Comparison of ENCODE assay signal across 1 cellular context in the genomic region with DNA sequence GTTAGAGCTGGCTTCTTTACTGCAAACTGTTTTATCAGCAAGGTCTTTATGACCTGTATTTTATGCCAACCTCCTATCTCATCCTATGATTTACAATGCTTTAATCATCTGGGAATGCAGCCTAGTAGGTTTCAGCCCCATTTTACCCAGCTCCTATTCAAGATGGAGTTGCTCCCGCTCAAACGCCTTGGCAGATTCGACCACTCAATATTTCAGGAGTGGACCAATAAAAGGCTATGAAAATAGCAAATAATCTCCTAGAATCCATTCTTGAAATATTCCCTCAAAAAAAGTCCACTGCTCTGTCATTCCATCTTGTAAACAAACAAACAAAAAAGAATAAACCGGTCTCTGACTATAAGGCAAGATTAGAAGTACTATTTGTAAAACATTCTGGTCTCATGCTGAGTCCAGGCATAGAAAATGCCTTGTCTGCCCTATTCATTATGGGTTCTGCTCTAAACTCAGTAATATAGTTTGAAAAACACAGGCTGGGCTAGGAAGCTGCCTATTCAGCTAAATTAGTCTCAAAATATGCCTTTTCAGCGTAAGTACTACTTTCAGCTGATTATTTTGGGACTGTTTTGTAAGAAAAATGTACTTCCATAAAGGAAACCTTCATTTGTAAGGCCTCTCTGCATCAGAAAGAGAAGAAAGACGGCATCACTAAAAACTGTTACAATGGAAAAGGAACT.
A peak's percentile ranks its signal among the peaks of the same experiment; 100 is the strongest.
TF ChIP-seq lines count a peak whose summit lies in the region.

No MANE protein-coding gene starts in this region.

TF ChIP-seq in K562, 482 proteins besides CTCF, POLR2A, EP300 and RAD21 (continued from another document and continues in another):
- no peak for TF ChIP-seq ZNF274 (IDR thresholded peaks at IDR 0.05; ENCODE audit: borderline replicate concordance, low read depth, low read length)
- TF ChIP-seq, protein P1, sequence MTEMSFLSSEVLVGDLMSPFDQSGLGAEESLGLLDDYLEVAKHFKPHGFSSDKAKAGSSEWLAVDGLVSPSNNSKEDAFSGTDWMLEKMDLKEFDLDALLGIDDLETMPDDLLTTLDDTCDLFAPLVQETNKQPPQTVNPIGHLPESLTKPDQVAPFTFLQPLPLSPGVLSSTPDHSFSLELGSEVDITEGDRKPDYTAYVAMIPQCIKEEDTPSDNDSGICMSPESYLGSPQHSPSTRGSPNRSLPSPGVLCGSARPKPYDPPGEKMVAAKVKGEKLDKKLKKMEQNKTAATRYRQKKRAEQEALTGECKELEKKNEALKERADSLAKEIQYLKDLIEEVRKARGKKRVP (CRISPR knock-in tag; IDR thresholded peaks at IDR 0.05) = no peak
- TF ChIP-seq PTTG1 (tag; IDR thresholded peaks at IDR 0.05; ENCODE audit: low read depth) = peak; percentile 22; the same call in 1 of the 2 replicates
- TF ChIP-seq ZNF316 (IDR thresholded peaks at IDR 0.05) = peak; percentile 49; the same call in 1 of the 2 replicates
- TF ChIP-seq CCNT2 (IDR thresholded peaks at IDR 0.05; ENCODE audit: borderline replicate concordance, extremely low read depth, insufficient read length, low read depth, low read length) = no peak
- no peak for TF ChIP-seq E2F1 (CRISPR knock-in tag; IDR thresholded peaks at IDR 0.05)
- TF ChIP-seq CBFA2T3 (IDR thresholded peaks at IDR 0.05) = no peak
- no peak for TF ChIP-seq TFAP4 (CRISPR knock-in tag; IDR thresholded peaks at IDR 0.05; ENCODE audit: borderline replicate concordance)
- TF ChIP-seq, protein P2, sequence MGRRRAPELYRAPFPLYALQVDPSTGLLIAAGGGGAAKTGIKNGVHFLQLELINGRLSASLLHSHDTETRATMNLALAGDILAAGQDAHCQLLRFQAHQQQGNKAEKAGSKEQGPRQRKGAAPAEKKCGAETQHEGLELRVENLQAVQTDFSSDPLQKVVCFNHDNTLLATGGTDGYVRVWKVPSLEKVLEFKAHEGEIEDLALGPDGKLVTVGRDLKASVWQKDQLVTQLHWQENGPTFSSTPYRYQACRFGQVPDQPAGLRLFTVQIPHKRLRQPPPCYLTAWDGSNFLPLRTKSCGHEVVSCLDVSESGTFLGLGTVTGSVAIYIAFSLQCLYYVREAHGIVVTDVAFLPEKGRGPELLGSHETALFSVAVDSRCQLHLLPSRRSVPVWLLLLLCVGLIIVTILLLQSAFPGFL (CRISPR knock-in tag; IDR thresholded peaks at IDR 0.05) = no peak
- peak; percentile 43; the same call in 1 of the 2 replicates for TF ChIP-seq ILK (tag; IDR thresholded peaks at IDR 0.05; ENCODE audit: borderline replicate concordance, low read depth)
- no peak for TF ChIP-seq PRPF4 (IDR thresholded peaks at IDR 0.05; ENCODE audit: insufficient read depth, low read depth, low read length, poor library complexity, severe bottlenecking)
- TF ChIP-seq, protein P3, sequence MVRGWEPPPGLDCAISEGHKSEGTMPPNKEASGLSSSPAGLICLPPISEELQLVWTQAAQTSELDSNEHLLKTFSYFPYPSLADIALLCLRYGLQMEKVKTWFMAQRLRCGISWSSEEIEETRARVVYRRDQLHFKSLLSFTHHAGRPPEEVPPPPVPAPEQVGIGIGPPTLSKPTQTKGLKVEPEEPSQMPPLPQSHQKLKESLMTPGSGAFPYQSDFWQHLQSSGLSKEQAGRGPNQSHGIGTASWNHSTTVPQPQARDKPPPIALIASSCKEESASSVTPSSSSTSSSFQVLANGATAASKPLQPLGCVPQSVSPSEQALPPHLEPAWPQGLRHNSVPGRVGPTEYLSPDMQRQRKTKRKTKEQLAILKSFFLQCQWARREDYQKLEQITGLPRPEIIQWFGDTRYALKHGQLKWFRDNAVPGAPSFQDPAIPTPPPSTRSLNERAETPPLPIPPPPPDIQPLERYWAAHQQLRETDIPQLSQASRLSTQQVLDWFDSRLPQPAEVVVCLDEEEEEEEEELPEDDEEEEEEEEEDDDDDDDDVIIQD (CRISPR knock-in tag; IDR thresholded peaks at IDR 0.05) = no peak
- no peak for TF ChIP-seq SREBF2 (CRISPR knock-in tag; IDR thresholded peaks at IDR 0.05)
- no peak for TF ChIP-seq GTF2A2 (tag; IDR thresholded peaks at IDR 0.05)
- TF ChIP-seq, protein P4, sequence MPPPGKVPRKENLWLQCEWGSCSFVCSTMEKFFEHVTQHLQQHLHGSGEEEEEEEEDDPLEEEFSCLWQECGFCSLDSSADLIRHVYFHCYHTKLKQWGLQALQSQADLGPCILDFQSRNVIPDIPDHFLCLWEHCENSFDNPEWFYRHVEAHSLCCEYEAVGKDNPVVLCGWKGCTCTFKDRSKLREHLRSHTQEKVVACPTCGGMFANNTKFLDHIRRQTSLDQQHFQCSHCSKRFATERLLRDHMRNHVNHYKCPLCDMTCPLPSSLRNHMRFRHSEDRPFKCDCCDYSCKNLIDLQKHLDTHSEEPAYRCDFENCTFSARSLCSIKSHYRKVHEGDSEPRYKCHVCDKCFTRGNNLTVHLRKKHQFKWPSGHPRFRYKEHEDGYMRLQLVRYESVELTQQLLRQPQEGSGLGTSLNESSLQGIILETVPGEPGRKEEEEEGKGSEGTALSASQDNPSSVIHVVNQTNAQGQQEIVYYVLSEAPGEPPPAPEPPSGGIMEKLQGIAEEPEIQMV (tag; conservative IDR thresholded peaks at IDR 0.05; ENCODE audit: low read depth) = no peak
- no peak for TF ChIP-seq CAMTA2 (CRISPR knock-in tag; conservative IDR thresholded peaks at IDR 0.05)
- TF ChIP-seq E2F6 (IDR thresholded peaks at IDR 0.05; ENCODE audit: borderline replicate concordance in 1 of 2, extremely low read depth in 1 of 2, insufficient read depth in 1 of 2, insufficient read length in 1 of 2, low read depth in 1 of 2, low read length in 1 of 2, poor library complexity in 1 of 2, severe bottlenecking in 1 of 2) = no peak
- no peak for TF ChIP-seq ZNF444 (CRISPR knock-in tag; IDR thresholded peaks at IDR 0.05)
- TF ChIP-seq DNMT1 (IDR thresholded peaks at IDR 0.05) = no peak
- no peak for TF ChIP-seq MYBL2 (IDR thresholded peaks at IDR 0.05; ENCODE audit: low read depth)
- no peak for TF ChIP-seq MYBL2 (CRISPR knock-in tag; IDR thresholded peaks at IDR 0.05; ENCODE audit: borderline replicate concordance)
- no peak for TF ChIP-seq TCF7 (IDR thresholded peaks at IDR 0.05; ENCODE audit: borderline replicate concordance)
- no peak for TF ChIP-seq HMG20A (CRISPR knock-in tag; conservative IDR thresholded peaks at IDR 0.05)
- no peak for TF ChIP-seq RBFOX2 (IDR thresholded peaks at IDR 0.05; ENCODE audit: low read depth, low read length)
- TF ChIP-seq, protein P5, sequence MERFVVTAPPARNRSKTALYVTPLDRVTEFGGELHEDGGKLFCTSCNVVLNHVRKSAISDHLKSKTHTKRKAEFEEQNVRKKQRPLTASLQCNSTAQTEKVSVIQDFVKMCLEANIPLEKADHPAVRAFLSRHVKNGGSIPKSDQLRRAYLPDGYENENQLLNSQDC (CRISPR knock-in tag; IDR thresholded peaks at IDR 0.05) = no peak
- TF ChIP-seq, protein P6, sequence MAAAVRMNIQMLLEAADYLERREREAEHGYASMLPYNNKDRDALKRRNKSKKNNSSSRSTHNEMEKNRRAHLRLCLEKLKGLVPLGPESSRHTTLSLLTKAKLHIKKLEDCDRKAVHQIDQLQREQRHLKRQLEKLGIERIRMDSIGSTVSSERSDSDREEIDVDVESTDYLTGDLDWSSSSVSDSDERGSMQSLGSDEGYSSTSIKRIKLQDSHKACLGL (CRISPR knock-in tag; IDR thresholded peaks at IDR 0.05; ENCODE audit: borderline replicate concordance, poor library complexity, severe bottlenecking) = no peak
- no peak for TF ChIP-seq NCOA1 (IDR thresholded peaks at IDR 0.05; ENCODE audit: low read depth)
- TF ChIP-seq RHOXF2B (CRISPR knock-in tag; conservative IDR thresholded peaks at IDR 0.05) = no peak
- TF ChIP-seq CBX2 (IDR thresholded peaks at IDR 0.05; ENCODE audit: insufficient read depth, low read length, poor library complexity, severe bottlenecking) = no peak
- no peak for TF ChIP-seq ESRRA (IDR thresholded peaks at IDR 0.05; ENCODE audit: borderline replicate concordance, low read depth)
- TF ChIP-seq ATF3 (IDR thresholded peaks at IDR 0.05) = no peak
- no peak for TF ChIP-seq ATF3 (CRISPR knock-in tag; conservative IDR thresholded peaks at IDR 0.05)
- no peak for TF ChIP-seq KAT7 (CRISPR knock-in tag; IDR thresholded peaks at IDR 0.05; ENCODE audit: borderline replicate concordance)
- no peak for TF ChIP-seq MCM7 (IDR thresholded peaks at IDR 0.05)
- TF ChIP-seq ETV5 (CRISPR knock-in tag; IDR thresholded peaks at IDR 0.05; ENCODE audit: low read depth) = no peak
- TF ChIP-seq ZNF41 (CRISPR knock-in tag; conservative IDR thresholded peaks at IDR 0.05) = peak; percentile 76; the same call in 1 of the 2 replicates
- TF ChIP-seq ZNF584 (CRISPR knock-in tag; IDR thresholded peaks at IDR 0.05; ENCODE audit: low read depth) = peak; percentile 73; the same call in 1 of the 2 replicates
- no peak for TF ChIP-seq SOX6 (IDR thresholded peaks at IDR 0.05)
- TF ChIP-seq CHD4 (IDR thresholded peaks at IDR 0.05; ENCODE audit: insufficient read depth, insufficient replicate concordance, low read depth, low read length, poor library complexity, severe bottlenecking) = no peak
- TF ChIP-seq, protein P7, sequence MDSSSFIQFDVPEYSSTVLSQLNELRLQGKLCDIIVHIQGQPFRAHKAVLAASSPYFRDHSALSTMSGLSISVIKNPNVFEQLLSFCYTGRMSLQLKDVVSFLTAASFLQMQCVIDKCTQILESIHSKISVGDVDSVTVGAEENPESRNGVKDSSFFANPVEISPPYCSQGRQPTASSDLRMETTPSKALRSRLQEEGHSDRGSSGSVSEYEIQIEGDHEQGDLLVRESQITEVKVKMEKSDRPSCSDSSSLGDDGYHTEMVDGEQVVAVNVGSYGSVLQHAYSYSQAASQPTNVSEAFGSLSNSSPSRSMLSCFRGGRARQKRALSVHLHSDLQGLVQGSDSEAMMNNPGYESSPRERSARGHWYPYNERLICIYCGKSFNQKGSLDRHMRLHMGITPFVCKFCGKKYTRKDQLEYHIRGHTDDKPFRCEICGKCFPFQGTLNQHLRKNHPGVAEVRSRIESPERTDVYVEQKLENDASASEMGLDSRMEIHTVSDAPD (CRISPR knock-in tag; IDR thresholded peaks at IDR 0.05) = no peak
- TF ChIP-seq NBN (IDR thresholded peaks at IDR 0.05; ENCODE audit: low read depth) = no peak
- no peak for TF ChIP-seq ZKSCAN3 (CRISPR knock-in tag; IDR thresholded peaks at IDR 0.05)
- TF ChIP-seq MTA2 (IDR thresholded peaks at IDR 0.05; ENCODE audit: low read depth) = no peak
- no peak for TF ChIP-seq ZBTB5 (IDR thresholded peaks at IDR 0.05)
- no peak for TF ChIP-seq FOS (IDR thresholded peaks at IDR 0.05; ENCODE audit: extremely low read depth, insufficient read length)
- TF ChIP-seq, protein P8, sequence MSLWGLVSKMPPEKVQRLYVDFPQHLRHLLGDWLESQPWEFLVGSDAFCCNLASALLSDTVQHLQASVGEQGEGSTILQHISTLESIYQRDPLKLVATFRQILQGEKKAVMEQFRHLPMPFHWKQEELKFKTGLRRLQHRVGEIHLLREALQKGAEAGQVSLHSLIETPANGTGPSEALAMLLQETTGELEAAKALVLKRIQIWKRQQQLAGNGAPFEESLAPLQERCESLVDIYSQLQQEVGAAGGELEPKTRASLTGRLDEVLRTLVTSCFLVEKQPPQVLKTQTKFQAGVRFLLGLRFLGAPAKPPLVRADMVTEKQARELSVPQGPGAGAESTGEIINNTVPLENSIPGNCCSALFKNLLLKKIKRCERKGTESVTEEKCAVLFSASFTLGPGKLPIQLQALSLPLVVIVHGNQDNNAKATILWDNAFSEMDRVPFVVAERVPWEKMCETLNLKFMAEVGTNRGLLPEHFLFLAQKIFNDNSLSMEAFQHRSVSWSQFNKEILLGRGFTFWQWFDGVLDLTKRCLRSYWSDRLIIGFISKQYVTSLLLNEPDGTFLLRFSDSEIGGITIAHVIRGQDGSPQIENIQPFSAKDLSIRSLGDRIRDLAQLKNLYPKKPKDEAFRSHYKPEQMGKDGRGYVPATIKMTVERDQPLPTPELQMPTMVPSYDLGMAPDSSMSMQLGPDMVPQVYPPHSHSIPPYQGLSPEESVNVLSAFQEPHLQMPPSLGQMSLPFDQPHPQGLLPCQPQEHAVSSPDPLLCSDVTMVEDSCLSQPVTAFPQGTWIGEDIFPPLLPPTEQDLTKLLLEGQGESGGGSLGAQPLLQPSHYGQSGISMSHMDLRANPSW (CRISPR knock-in tag; IDR thresholded peaks at IDR 0.05) = no peak
